8 cellular contexts compared by ENCODE assay signal in the genomic region with DNA sequence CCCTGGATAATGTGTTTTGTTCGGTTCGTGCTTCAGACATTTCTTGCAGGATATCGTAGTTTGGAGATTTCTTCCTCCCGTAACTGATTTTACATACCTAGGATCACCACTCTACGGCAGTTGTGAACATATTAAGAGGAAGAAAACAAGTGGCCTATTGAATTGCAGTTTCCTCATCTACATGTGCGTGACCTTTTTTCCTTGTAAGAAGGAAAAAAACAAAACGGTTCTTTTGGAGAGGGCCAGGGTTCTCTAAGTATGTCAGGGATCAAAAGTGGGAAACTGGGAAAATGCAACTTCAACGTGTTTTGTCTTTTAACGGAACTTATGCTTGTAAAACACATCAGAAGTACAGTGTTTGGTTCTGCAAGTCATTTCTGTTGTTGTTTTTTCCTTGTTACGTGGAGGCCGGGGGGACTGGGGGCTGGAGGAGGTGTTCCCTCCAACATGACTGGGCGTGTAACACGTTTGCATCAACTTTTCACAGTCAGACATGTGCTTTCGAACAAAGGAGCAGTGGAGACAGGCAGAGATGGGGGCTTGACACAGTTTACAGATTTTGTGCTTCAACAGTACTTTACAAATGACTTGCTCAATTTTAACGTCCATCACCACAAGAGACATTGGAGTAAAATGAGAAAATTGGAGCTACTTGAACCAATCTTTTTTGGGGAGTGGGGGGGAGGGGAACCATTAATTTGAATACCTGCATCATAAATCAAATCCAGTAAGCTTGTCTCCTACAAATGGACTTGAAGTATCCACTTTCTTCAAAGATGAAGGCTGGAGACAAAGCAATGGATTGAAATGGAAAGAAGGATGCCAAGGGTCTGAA. TPM values are rescaled to one million over a fixed set of nuclear protein-coding genes. Genes with fewer than 3 reads are reported as not detected.
DNase-seq lines count a peak whose midpoint lies in the region; ATAC-seq, FAIRE-seq and TF ChIP-seq lines count a peak whose summit lies in the region.

No MANE protein-coding gene starts in this region.

- no peaks in the 10 kb centered on the region; a peak in 1 of 5 replicates for H3K27me3 ChIP-seq in HepG2 (ENCODE audit: control insufficient read depth in 1 of 2, insufficient read depth in 2 of 2, low read length in 2 of 2)

- in situ Hi-C loops in HepG2 (cut with HindIII; ENCODE audit: extremely low pct_ligation_motif_present, low pct_unique_long_range_greater_than_20kb) = no loop called here

- no peak for TF ChIP-seq RAD21 in HepG2 (CRISPR knock-in tag; IDR thresholded peaks at IDR 0.05)

- TF ChIP-seq EP300 in HepG2 (IDR thresholded peaks at IDR 0.05; ENCODE audit: low read depth in 2 of 2, low read length in 2 of 2) = no peak
- TF ChIP-seq EP300 in HepG2 (CRISPR knock-in tag; IDR thresholded peaks at IDR 0.05; ENCODE audit: borderline replicate concordance) = no peak

- no peaks in the 10 kb centered on the region; the same call in 1 of the 2 replicates for H4K20me1 ChIP-seq in HepG2 (ENCODE audit: insufficient read depth, low read length)

- H3K9me3 Mint-ChIP-seq in MCF 10A (ENCODE audit: unreplicated experiment) = no peaks in the 10 kb centered on the region

- H3K36me3 Mint-ChIP-seq in MCF 10A (ENCODE audit: insufficient read depth, unreplicated experiment) = peaks cover 30% of the 10 kb centered on the region

- peaks cover 62% of the 10 kb centered on the region for H3K79me2 ChIP-seq in HepG2 (ENCODE audit: insufficient read depth, low read length)

- H3K4me3 Mint-ChIP-seq in MCF 10A (ENCODE audit: unreplicated experiment) = peak overlapping the region; percentile 94

- H2AFZ ChIP-seq in HepG2 (ENCODE audit: low read length) = no peak overlapping the region

- no peaks in the 10 kb centered on the region for H3K9me3 ChIP-seq in SK-N-MC (ENCODE audit: low read depth, low read length)
- no peaks in the 10 kb centered on the region for H3K9me3 ChIP-seq in HepG2 (ENCODE audit: low read length)

- peak overlapping the region; percentile 99 for H3K27ac Mint-ChIP-seq in MCF 10A (ENCODE audit: low read depth, unreplicated experiment)

- intact Hi-C loops in MCF 10A (cut with micrococcal nuclease) = loop anchor here (5.0 kb wide), 1 partner anchor 72 kb away; no protein-coding TSS in a partner anchor
- intact Hi-C loops in HepG2 (cut with micrococcal nuclease; ENCODE audit: unreplicated experiment) = no loop called here

- TF ChIP-seq CTCF in MCF 10A (IDR thresholded peaks at IDR 0.05; ENCODE audit: unreplicated experiment) (no peak), HepG2 (CRISPR knock-in tag; IDR thresholded peaks at IDR 0.05) (no peak)

- DNase-seq in NCI-H510A treated with DMSO at 0.1 percent for 48 hours (lab: John Stamatoyannopoulos, UW) = peak; percentile 10
- DNase-seq in NCI-H510A (lab: John Stamatoyannopoulos, UW) = no peak
- no peak for DNase-seq in SK-N-MC (ENCODE audit: low read depth, low spot score)
- peak; percentile 77 for DNase-seq in MCF 10A (ENCODE audit: unreplicated experiment)
- no peak for DNase-seq in HepG2 (ENCODE audit: low spot score)
- DNase-seq in stimulated activated CD8-positive, alpha-beta memory T cell treated with anti-CD3 and anti-CD28 coated beads, Interleukin-7, amount 100 ng/mL, for 24 hours (ENCODE audit: low read depth) = peak; percentile 17
- no peak for DNase-seq in NCI-H1105 (lab: John Stamatoyannopoulos, UW)
- no peak for DNase-seq in HuH-7.5 (ENCODE audit: low spot score)

- H3K27me3 Mint-ChIP-seq in MCF 10A (ENCODE audit: insufficient read depth, unreplicated experiment) = no peaks in the 10 kb centered on the region

- H3K9ac ChIP-seq in SK-N-MC (ENCODE audit: insufficient read length) (peak overlapping the region; percentile 100), HepG2 (ENCODE audit: insufficient read depth, low read depth, low read length) (peak overlapping the region; percentile 100)

- BruUV-seq in MCF 10A (replicated peaks; lab: Mats Ljungman, UMichigan) (no TSS peak), HepG2 (replicated peaks; lab: Mats Ljungman, UMichigan) (no TSS peak)

- H3K4me3 ChIP-seq in SK-N-MC (peak overlapping the region; percentile 94), HepG2 (replicated peaks in 1 of 3; ENCODE audit: insufficient read depth in 1 of 3, low read depth in 2 of 3, low read length in 3 of 3) (peak overlapping the region; percentile 85 to 94 (median 88))

- H3K27ac ChIP-seq in SK-N-MC (peak overlapping the region; percentile 99), HepG2 (ENCODE audit: extremely low read length, insufficient read depth, low read length) (peak overlapping the region; percentile 100)

- POLR2A ChIA-PET in MCF 10A (lab: Yijun Ruan, JAX) = interaction anchor here (0.7 to 5.2 kb wide), 20 partner anchors 8 to 509 kb away, joined by 3 to 49 read pairs (median 4); partner anchors contain the start of genes CALM3, NPAS1 and SAE1
- POLR2A ChIA-PET in HepG2 (lab: Yijun Ruan, JAX) = interaction anchor here (0.9 to 11.5 kb wide), 4 partner anchors 15 to 135 kb away, joined by 3 to 456 read pairs (median 4); no protein-coding TSS in a partner anchor

- no peak for ATAC-seq in HepG2

- peak overlapping the region; percentile 97 for H3K4me2 ChIP-seq in HepG2 (ENCODE audit: low read depth, low read length)

- TF ChIP-seq POLR2A in HepG2 (IDR thresholded peaks at IDR 0.05; ENCODE audit: insufficient read depth in 1 of 2, low read depth in 2 of 2, low read length in 2 of 2) = peak in 1 of 2 experiments; percentile 44; a peak in 1 of 4 replicates

- FAIRE-seq in HepG2 (lab: Jason Lieb, UNC) = peak; percentile 56

- peaks cover 19% of the 10 kb centered on the region for H3K36me3 ChIP-seq in SK-N-MC (ENCODE audit: insufficient read depth, low read length)
- peaks cover 1 to 4% of the 10 kb centered on the region in 2 experiments; a peak in 4 of 5 replicates for H3K36me3 ChIP-seq in HepG2 (replicated peaks in 1 of 2; ENCODE audit: control insufficient read depth in 1 of 2, insufficient read depth in 2 of 2, low read length in 2 of 2)

- WGBS in HepG2 (ENCODE audit: low lambda C conversion rate) = 48% methylated on average over 15 of the region's 15 CpGs

- peaks cover 38% of the 10 kb centered on the region for H3K4me1 Mint-ChIP-seq in MCF 10A (ENCODE audit: insufficient read depth, unreplicated experiment)

- CTCF ChIA-PET in MCF 10A (lab: Yijun Ruan, JAX) (interaction anchor here (1.3 kb wide), 1 partner anchor 14 kb away, joined by 4 read pairs; no protein-coding TSS in a partner anchor), HepG2 (lab: Yijun Ruan, JAX; ENCODE audit: low intra/inter-chr PET ratio, low total read pairs) (no interaction called here)

- peaks cover 69% of the 10 kb centered on the region for H3K4me1 ChIP-seq in HepG2 (ENCODE audit: insufficient read depth, low read length)

RNA-seq across cellular contexts. Expression of gene ZC3H4, which starts 3.8 kb away (rescaled TPM):
- 41.4 and 41.8 TPM in 2 replicates for total RNA-seq in MCF 10A (2022)
- 10.7 and 11.2 TPM in 2 replicates for total RNA-seq in HepG2 (2016; rRNA removed; fragmentation: Illumina TruSeq; extraction: Trizol)
- total RNA-seq in HepG2 (2016; cell fraction: cytosol; rRNA removed; fragmentation: Illumina TruSeq; extraction: Trizol; ENCODE audit: low read depth) = 1.5 and 1.6 TPM in 2 replicates
- total RNA-seq in HepG2 (2016; cell fraction: insoluble cytoplasmic fraction; rRNA removed; fragmentation: Illumina TruSeq; extraction: Trizol) = 9.3 and 12.3 TPM in 2 replicates
- 5.3 and 5.7 TPM in 2 replicates for total RNA-seq in HepG2 (2016; cell fraction: membrane; rRNA removed; fragmentation: Illumina TruSeq; extraction: Trizol)
- total RNA-seq in HepG2 (2016; cell fraction: nucleus; rRNA removed; fragmentation: Illumina TruSeq; extraction: Trizol) = 13.6 and 15.3 TPM in 2 replicates
- 1.8 and 2.7 TPM in 2 replicates for polyA plus RNA-seq in HepG2 (2011; rRNA removed)
- polyA plus RNA-seq in HepG2 (2011; cell fraction: cytosol; rRNA removed) = 1.0 and 1.3 TPM in 2 replicates
- 6.8 and 8.8 TPM in 2 replicates for polyA plus RNA-seq in HepG2 (2011; cell fraction: nucleus; rRNA removed)
- 9.4 and 14.6 TPM in 2 replicates for polyA plus RNA-seq in HepG2 (2012)
- polyA plus RNA-seq in HepG2 (2016; cell fraction: cytosol; fragmentation: Illumina TruSeq; extraction: Trizol; ENCODE audit: low read depth) = 0.51 and 0.61 TPM in 2 replicates
- polyA plus RNA-seq in HepG2 (2016; cell fraction: insoluble cytoplasmic fraction; fragmentation: Illumina TruSeq; extraction: Trizol; ENCODE audit: low read depth) = 9.8 and 11.1 TPM in 2 replicates
- 1.3 and 1.9 TPM in 2 replicates for polyA plus RNA-seq in HepG2 (2016; cell fraction: membrane; fragmentation: Illumina TruSeq; extraction: Trizol; ENCODE audit: low read depth)
- 27.0 and 29.7 TPM in 2 replicates for polyA plus RNA-seq in HepG2 (2016; cell fraction: nucleus; fragmentation: Illumina TruSeq; extraction: Trizol; ENCODE audit: insufficient read depth, low read depth)
- polyA minus RNA-seq in HepG2 (2011; rRNA and poly(A)+ RNA removed; ENCODE audit: low replicate concordance) = 7.1 and 12.2 TPM in 2 replicates
- 4.8 and 6.7 TPM in 2 replicates for polyA minus RNA-seq in HepG2 (2011; cell fraction: cytosol; rRNA and poly(A)+ RNA removed)
- polyA minus RNA-seq in HepG2 (2011; cell fraction: nucleus; rRNA and poly(A)+ RNA removed) = 7.2 and 8.1 TPM in 2 replicates

RNA-seq across cellular contexts. Expression of gene SAE1, which starts 20.9 kb away (rescaled TPM):
- 76.1 and 81.7 TPM in 2 replicates for total RNA-seq in MCF 10A (2022)
- 197 and 250 TPM in 2 replicates for total RNA-seq in HepG2 (2016; rRNA removed; fragmentation: Illumina TruSeq; extraction: Trizol)
- 27.4 and 28.3 TPM in 2 replicates for total RNA-seq in HepG2 (2016; cell fraction: cytosol; rRNA removed; fragmentation: Illumina TruSeq; extraction: Trizol; ENCODE audit: low read depth)
- 203 and 249 TPM in 2 replicates for total RNA-seq in HepG2 (2016; cell fraction: insoluble cytoplasmic fraction; rRNA removed; fragmentation: Illumina TruSeq; extraction: Trizol)
- 68.8 and 71.8 TPM in 2 replicates for total RNA-seq in HepG2 (2016; cell fraction: membrane; rRNA removed; fragmentation: Illumina TruSeq; extraction: Trizol)
- total RNA-seq in HepG2 (2016; cell fraction: nucleus; rRNA removed; fragmentation: Illumina TruSeq; extraction: Trizol) = 79.5 and 90.1 TPM in 2 replicates
- 73.2 and 87.6 TPM in 2 replicates for polyA plus RNA-seq in HepG2 (2011; rRNA removed)
- polyA plus RNA-seq in HepG2 (2011; cell fraction: cytosol; rRNA removed) = 88.2 and 89.6 TPM in 2 replicates
- polyA plus RNA-seq in HepG2 (2011; cell fraction: nucleus; rRNA removed) = 26.8 and 31.7 TPM in 2 replicates
- polyA plus RNA-seq in HepG2 (2012) = 92.3 and 105 TPM in 2 replicates
- 24.4 and 24.9 TPM in 2 replicates for polyA plus RNA-seq in HepG2 (2016; cell fraction: cytosol; fragmentation: Illumina TruSeq; extraction: Trizol; ENCODE audit: low read depth)
- polyA plus RNA-seq in HepG2 (2016; cell fraction: insoluble cytoplasmic fraction; fragmentation: Illumina TruSeq; extraction: Trizol; ENCODE audit: low read depth) = 266 and 269 TPM in 2 replicates
- polyA plus RNA-seq in HepG2 (2016; cell fraction: membrane; fragmentation: Illumina TruSeq; extraction: Trizol; ENCODE audit: low read depth) = 52.5 and 52.7 TPM in 2 replicates
- 107 and 114 TPM in 2 replicates for polyA plus RNA-seq in HepG2 (2016; cell fraction: nucleus; fragmentation: Illumina TruSeq; extraction: Trizol; ENCODE audit: insufficient read depth, low read depth)
- polyA minus RNA-seq in HepG2 (2011; rRNA and poly(A)+ RNA removed; ENCODE audit: low replicate concordance) = 68.8 and 79.3 TPM in 2 replicates
- polyA minus RNA-seq in HepG2 (2011; cell fraction: cytosol; rRNA and poly(A)+ RNA removed) = 36.7 and 40.2 TPM in 2 replicates
- 15.1 and 20.1 TPM in 2 replicates for polyA minus RNA-seq in HepG2 (2011; cell fraction: nucleus; rRNA and poly(A)+ RNA removed)

Comparison
In these comparisons a context has a peak if more than half of its experiments do, and no peak if none do; other contexts are left out.
1. DNase-seq: peak in NCI-H510A treated with DMSO at 0.1 percent for 48 hours (single experiment), MCF 10A (single experiment) and stimulated activated CD8-positive, alpha-beta memory T cell treated with anti-CD3 and anti-CD28 coated beads, Interleukin-7, amount 100 ng/mL, for 24 hours (single experiment); none in NCI-H510A (single experiment), SK-N-MC (single experiment), HepG2 (single experiment), NCI-H1105 (single experiment) and HuH-7.5 (single experiment).